11 cellular contexts compared by ENCODE assay signal in the genomic region with DNA sequence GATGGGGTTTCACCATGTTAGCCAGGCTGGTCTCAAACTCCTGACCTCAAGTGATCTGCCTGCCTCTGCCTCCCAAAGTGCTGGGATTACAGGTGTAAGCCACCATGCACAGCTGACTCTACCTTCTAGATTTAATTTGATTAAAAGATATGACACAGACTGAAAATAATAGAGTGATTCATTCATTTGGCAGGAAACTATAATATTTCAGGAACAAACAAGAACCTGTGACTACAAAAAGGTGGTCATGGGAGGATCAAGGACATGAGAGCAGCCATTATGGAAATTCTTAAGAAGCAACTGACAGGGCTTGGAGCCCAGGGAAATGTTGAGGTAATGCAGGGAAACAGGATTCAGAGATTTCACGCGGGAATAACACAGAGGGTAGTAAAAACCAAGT.
"Had no signal": no experiment of that assay in that cellular context is flagged by ENCODE, and none has a peak within 500 bp of the region (broad histone marks: within the 10 kb centered on the region; RNA-seq: fewer than 3 reads in every experiment).

No MANE protein-coding gene starts in this region.

- H3K4me1 ChIP-seq: HAP-1 had no signal

- H3K9me3 ChIP-seq: HAP-1 had no signal

- ATAC-seq: GM23338, HCT116 had no signal

- H2AFZ ChIP-seq: GM23248, GM23338 had no signal

- H3K36me3 ChIP-seq: HAP-1 had no signal

- H3K27ac ChIP-seq: GM23248 had no signal

- FAIRE-seq: H1, H54 had no signal

- H3K4me3 ChIP-seq: GM23248, GM23338, HAP-1 had no signal

- H3K9ac ChIP-seq: GM23248 had no signal

- DNase-seq: GM23248, GOT3, H7, H9, HCEC 1CT, HFFc6 had no signal

- H3K4me2 ChIP-seq: GM23338 had no signal
